In the genomic region with DNA sequence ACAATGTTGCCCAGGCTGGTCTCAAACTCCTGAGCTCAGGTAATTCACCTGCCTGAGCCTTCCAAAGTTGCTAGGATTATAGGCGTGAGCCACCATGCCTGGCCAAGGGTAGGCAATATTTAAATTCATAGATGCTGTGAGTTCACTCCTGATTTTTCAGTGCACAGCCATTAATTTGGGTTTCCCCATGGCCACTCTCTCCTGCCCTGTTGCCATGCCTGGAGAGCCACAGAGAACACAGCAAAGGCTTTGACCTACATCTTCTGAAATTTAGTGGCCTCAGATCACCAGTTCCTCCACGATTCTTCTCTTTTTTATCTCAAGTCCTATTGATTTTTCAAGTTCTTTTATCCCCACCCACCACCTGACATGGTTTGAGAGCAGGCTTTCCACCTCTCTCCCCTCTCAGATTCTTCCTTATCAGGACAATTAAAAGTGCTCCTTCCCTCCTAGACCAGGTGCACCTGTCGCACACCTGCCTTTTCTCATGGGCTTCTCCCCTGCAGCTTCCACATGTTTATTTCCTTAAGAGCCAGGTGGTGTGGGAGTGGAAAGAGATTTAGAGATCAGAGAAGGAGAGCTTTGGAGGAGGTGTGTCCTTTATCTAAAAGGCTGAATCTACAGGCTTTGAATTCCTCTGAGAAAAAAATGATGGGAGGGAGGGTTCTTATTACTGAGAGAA, we compare ENCODE assay signal across 23 cellular contexts.
DNase-seq lines count a peak whose midpoint lies in the region; ATAC-seq and TF ChIP-seq lines count a peak whose summit lies in the region.
"Had no signal": no experiment of that assay in that cellular context is flagged by ENCODE, and none has a peak within 500 bp of the region (broad histone marks: within the 10 kb centered on the region; RNA-seq: fewer than 3 reads in every experiment).

No MANE protein-coding gene starts in this region.

- H3K9me3 Mint-ChIP-seq in activated CD8-positive, alpha-beta memory T cell treated with anti-CD3 and anti-CD28 coated beads, Interleukin-2, amount 10 ng/mL, durations not matched to agents 7 days and 5 days (ENCODE audit: low read depth): no peaks in the 10 kb centered on the region
- H3K9me3 Mint-ChIP-seq: activated CD4-positive, alpha-beta T cell treated with anti-CD3 and anti-CD28 coated beads, Interleukin-2, amount 10 ng/mL, durations not matched to agents 24 days and 14 days; activated T-helper 17 cell treated with anti-CD3 and anti-CD28 coated beads, Interleukin-2, amount 50 U/mL, for 72 hours; neural crest cell; T-helper 2 cell treated with Interferon-gamma antibody and Interleukin-4, amounts not matched to agents 5 μg/mL and 100 μg/mL, for 36 hours had no signal

- H3K36me3 ChIP-seq in mucosa of descending colon (ENCODE audit: low read depth) (no peaks in the 10 kb centered on the region), spleen (no peaks in the 10 kb centered on the region)
- H3K36me3 ChIP-seq: uterus had no signal

- no peak for TF ChIP-seq POLR2A in spleen (IDR thresholded peaks at IDR 0.05)

- H3K4me1 ChIP-seq in mucosa of descending colon (ENCODE audit: low read depth): no peaks in the 10 kb centered on the region
- H3K4me1 ChIP-seq in spleen: no peaks in the 10 kb centered on the region

- H3K4me3 ChIP-seq in mucosa of descending colon (no peak overlapping the region), coronary artery (no peak overlapping the region), spleen (no peak overlapping the region)
- H3K4me3 ChIP-seq: GM12878, uterus had no signal

- peaks cover 2% of the 10 kb centered on the region for H3K27me3 Mint-ChIP-seq in activated CD8-positive, alpha-beta memory T cell treated with anti-CD3 and anti-CD28 coated beads, Interleukin-2, amount 10 ng/mL, durations not matched to agents 7 days and 5 days
- H3K27me3 Mint-ChIP-seq: activated CD4-positive, alpha-beta T cell treated with anti-CD3 and anti-CD28 coated beads, Interleukin-2, amount 10 ng/mL, durations not matched to agents 24 days and 14 days had no signal

- H3K27ac Mint-ChIP-seq in activated CD8-positive, alpha-beta memory T cell treated with anti-CD3 and anti-CD28 coated beads, Interleukin-2, amount 10 ng/mL, durations not matched to agents 7 days and 5 days: no peak overlapping the region
- H3K27ac Mint-ChIP-seq: activated CD4-positive, alpha-beta T cell treated with anti-CD3 and anti-CD28 coated beads, Interleukin-2, amount 10 ng/mL, durations not matched to agents 24 days and 14 days; activated naive CD8-positive, alpha-beta T cell; activated T-helper 17 cell treated with anti-CD3 and anti-CD28 coated beads, Interleukin-2, amount 50 U/mL, for 72 hours; T-helper 2 cell treated with Interferon-gamma antibody and Interleukin-4, amounts not matched to agents 5 μg/mL and 100 μg/mL, for 36 hours had no signal

- peak; percentile 82 for DNase-seq in DMS79 treated with DMSO at 0.1 percent for 48 hours (lab: John Stamatoyannopoulos, UW)
- DNase-seq in NCI-H187 treated with DMSO at 0.1 percent for 48 hours (lab: John Stamatoyannopoulos, UW): peak; percentile 96
- DNase-seq in NCI-H510A (lab: John Stamatoyannopoulos, UW): peak; percentile 79
- peak; percentile 47 to 66 (median 49) for DNase-seq in mucosa of descending colon
- DNase-seq in GF-D8 (lab: John Stamatoyannopoulos, UW): no peak
- DNase-seq in coronary artery (ENCODE audit: low spot score): no peak
- DNase-seq in activated CD8-positive, alpha-beta memory T cell treated with anti-CD3 and anti-CD28 coated beads, Interleukin-2, amount 10 ng/mL, durations not matched to agents 7 days and 5 days: no peak
- no peak for DNase-seq in spleen
- DNase-seq: activated CD4-positive, alpha-beta T cell treated with anti-CD3 and anti-CD28 coated beads, Interleukin-2, amount 10 ng/mL, durations not matched to agents 24 days and 14 days; effector CD4-positive, alpha-beta T cell; foreskin fibroblast; HCEC 1CT; NCI-H226; posterior cingulate gyrus; substantia nigra; uterus had no signal

- ATAC-seq in mucosa of descending colon: peak; percentile 95
- no peak for ATAC-seq in activated CD8-positive, alpha-beta memory T cell treated with anti-CD3 and anti-CD28 coated beads, Interleukin-2, amount 10 ng/mL, durations not matched to agents 7 days and 5 days
- ATAC-seq: activated T-helper 17 cell treated with anti-CD3 and anti-CD28 coated beads, Interleukin-2, amount 50 U/mL, for 72 hours; GM12878 had no signal

- TF ChIP-seq CTCF in mucosa of descending colon (IDR thresholded peaks at IDR 0.05) (no peak), coronary artery (IDR thresholded peaks at IDR 0.05) (no peak), spleen (IDR thresholded peaks at IDR 0.05 in 8 of 11, conservative IDR thresholded peaks at IDR 0.05 in 3 of 11) (no peak)

- CTCF ChIA-PET in activated CD8-positive, alpha-beta memory T cell treated with anti-CD3 and anti-CD28 coated beads, Interleukin-2, amount 10 ng/mL, durations not matched to agents 7 days and 5 days (lab: Charles Lee): no interaction called here

- H3K4me1 Mint-ChIP-seq in activated CD8-positive, alpha-beta memory T cell treated with anti-CD3 and anti-CD28 coated beads, Interleukin-2, amount 10 ng/mL, durations not matched to agents 7 days and 5 days: no peaks in the 10 kb centered on the region
- H3K4me1 Mint-ChIP-seq: activated CD4-positive, alpha-beta T cell treated with anti-CD3 and anti-CD28 coated beads, Interleukin-2, amount 10 ng/mL, durations not matched to agents 24 days and 14 days; activated T-helper 17 cell treated with anti-CD3 and anti-CD28 coated beads, Interleukin-2, amount 50 U/mL, for 72 hours; CD14-positive monocyte; neural crest cell had no signal

- peaks cover 0 to 9% (median 0%) of the 10 kb centered on the region in 7 donors for H3K27me3 ChIP-seq in spleen (replicated peaks in 1 of 7)
- H3K27me3 ChIP-seq: uterus had no signal

- H3K27ac ChIP-seq in coronary artery (no peak overlapping the region), spleen (no peak overlapping the region)
- H3K27ac ChIP-seq: uterus, VCaP had no signal

- no peak overlapping the region for H3K4me3 Mint-ChIP-seq in activated CD8-positive, alpha-beta memory T cell treated with anti-CD3 and anti-CD28 coated beads, Interleukin-2, amount 10 ng/mL, durations not matched to agents 7 days and 5 days
- H3K4me3 Mint-ChIP-seq: activated CD4-positive, alpha-beta T cell treated with anti-CD3 and anti-CD28 coated beads, Interleukin-2, amount 10 ng/mL, durations not matched to agents 24 days and 14 days; activated naive CD8-positive, alpha-beta T cell; activated T-helper 17 cell treated with anti-CD3 and anti-CD28 coated beads, Interleukin-2, amount 50 U/mL, for 72 hours; CD14-positive monocyte; neural crest cell; T-helper 2 cell treated with Interferon-gamma antibody and Interleukin-4, amounts not matched to agents 5 μg/mL and 100 μg/mL, for 36 hours had no signal

- H3K36me3 Mint-ChIP-seq in activated CD8-positive, alpha-beta memory T cell treated with anti-CD3 and anti-CD28 coated beads, Interleukin-2, amount 10 ng/mL, durations not matched to agents 7 days and 5 days: no peaks in the 10 kb centered on the region
- H3K36me3 Mint-ChIP-seq: activated naive CD8-positive, alpha-beta T cell; CD14-positive monocyte had no signal

- no peaks in the 10 kb centered on the region for H3K9me3 ChIP-seq in mucosa of descending colon
- no peaks in the 10 kb centered on the region for H3K9me3 ChIP-seq in spleen
- H3K9me3 ChIP-seq: uterus had no signal

- WGBS in spleen, 5 donors: 75 to 88% (median 79%) methylated on average over 3 of the region's 3 CpGs

- intact Hi-C loops in mucosa of descending colon (cut with DNase I, micrococcal nuclease) (no loop called here), spleen (cut with DNase I; ENCODE audit: low total_unique reads) (no loop called here)

Comparison
In these comparisons a context has a peak if more than half of its experiments do, and no peak if none do; other contexts are left out.
1. DNase-seq: peak in DMS79 treated with DMSO at 0.1 percent for 48 hours (single experiment), NCI-H187 treated with DMSO at 0.1 percent for 48 hours (single experiment), NCI-H510A (single experiment) and mucosa of descending colon (3 of 3); none in GF-D8 (single experiment), coronary artery (single experiment), activated CD8-positive, alpha-beta memory T cell treated with anti-CD3 and anti-CD28 coated beads, Interleukin-2, amount 10 ng/mL, durations not matched to agents 7 days and 5 days (single experiment) and spleen (single experiment).